Comparison of ENCODE assay signal across 2 cellular contexts in the genomic region with DNA sequence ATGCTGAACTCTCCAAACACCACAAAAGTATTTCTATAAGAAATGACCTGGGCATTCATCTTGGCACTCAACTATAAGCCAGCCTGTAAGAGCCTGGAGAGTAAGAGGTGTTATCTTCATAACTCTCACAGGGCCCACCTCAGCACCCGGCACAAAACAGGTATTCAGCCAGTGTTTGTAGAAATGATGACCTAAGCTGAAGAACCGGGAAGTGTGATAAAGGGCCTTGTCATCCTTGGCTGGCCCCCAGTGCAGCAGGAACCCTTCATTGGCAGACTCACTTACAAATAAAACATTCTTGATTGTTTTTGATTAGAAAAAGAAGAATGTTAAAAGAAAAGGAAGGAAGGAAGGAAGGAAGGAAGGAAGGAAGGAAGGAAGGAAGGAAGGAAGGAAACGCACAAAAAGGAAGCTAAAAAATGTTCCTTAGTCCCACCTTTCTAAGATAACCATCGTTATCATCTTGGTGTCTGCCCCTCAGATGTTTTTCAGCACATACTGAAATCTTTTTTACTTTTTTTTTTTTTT.
TF ChIP-seq lines count a peak whose summit lies in the region.

No MANE protein-coding gene starts in this region.

TF ChIP-seq in IMR-90, 13 proteins besides CTCF, POLR2A, EP300 and RAD21:
- TF ChIP-seq MAFK (IDR thresholded peaks at IDR 0.05; ENCODE audit: low read depth, low read length), result peak; percentile 13; the same call in 1 of the 2 replicates
- TF ChIP-seq, protein P1, sequence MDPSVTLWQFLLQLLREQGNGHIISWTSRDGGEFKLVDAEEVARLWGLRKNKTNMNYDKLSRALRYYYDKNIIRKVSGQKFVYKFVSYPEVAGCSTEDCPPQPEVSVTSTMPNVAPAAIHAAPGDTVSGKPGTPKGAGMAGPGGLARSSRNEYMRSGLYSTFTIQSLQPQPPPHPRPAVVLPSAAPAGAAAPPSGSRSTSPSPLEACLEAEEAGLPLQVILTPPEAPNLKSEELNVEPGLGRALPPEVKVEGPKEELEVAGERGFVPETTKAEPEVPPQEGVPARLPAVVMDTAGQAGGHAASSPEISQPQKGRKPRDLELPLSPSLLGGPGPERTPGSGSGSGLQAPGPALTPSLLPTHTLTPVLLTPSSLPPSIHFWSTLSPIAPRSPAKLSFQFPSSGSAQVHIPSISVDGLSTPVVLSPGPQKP (IDR thresholded peaks at IDR 0.05; ENCODE audit: borderline replicate concordance, low read depth, low read length), result no peak
- no peak for TF ChIP-seq RCOR1 (IDR thresholded peaks at IDR 0.05; ENCODE audit: insufficient replicate concordance, low read length)

TF ChIP-seq in K562, 482 proteins besides CTCF, POLR2A, EP300 and RAD21 (continues in another document):
- peak; percentile 27; the same call in 1 of the 2 replicates for TF ChIP-seq ARID1B (IDR thresholded peaks at IDR 0.05)
- TF ChIP-seq, protein P2, sequence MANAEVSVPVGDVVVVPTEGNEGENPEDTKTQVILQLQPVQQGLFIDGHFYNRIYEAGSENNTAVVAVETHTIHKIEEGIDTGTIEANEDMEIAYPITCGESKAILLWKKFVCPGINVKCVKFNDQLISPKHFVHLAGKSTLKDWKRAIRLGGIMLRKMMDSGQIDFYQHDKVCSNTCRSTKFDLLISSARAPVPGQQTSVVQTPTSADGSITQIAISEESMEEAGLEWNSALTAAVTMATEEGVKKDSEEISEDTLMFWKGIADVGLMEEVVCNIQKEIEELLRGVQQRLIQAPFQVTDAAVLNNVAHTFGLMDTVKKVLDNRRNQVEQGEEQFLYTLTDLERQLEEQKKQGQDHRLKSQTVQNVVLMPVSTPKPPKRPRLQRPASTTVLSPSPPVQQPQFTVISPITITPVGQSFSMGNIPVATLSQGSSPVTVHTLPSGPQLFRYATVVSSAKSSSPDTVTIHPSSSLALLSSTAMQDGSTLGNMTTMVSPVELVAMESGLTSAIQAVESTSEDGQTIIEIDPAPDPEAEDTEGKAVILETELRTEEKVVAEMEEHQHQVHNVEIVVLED (CRISPR knock-in tag; IDR thresholded peaks at IDR 0.05), result no peak
- peak; percentile 36 for TF ChIP-seq MAFG (tag; conservative IDR thresholded peaks at IDR 0.05)
- no peak for TF ChIP-seq NFXL1 (CRISPR knock-in tag; IDR thresholded peaks at IDR 0.05)
- TF ChIP-seq, protein P3, sequence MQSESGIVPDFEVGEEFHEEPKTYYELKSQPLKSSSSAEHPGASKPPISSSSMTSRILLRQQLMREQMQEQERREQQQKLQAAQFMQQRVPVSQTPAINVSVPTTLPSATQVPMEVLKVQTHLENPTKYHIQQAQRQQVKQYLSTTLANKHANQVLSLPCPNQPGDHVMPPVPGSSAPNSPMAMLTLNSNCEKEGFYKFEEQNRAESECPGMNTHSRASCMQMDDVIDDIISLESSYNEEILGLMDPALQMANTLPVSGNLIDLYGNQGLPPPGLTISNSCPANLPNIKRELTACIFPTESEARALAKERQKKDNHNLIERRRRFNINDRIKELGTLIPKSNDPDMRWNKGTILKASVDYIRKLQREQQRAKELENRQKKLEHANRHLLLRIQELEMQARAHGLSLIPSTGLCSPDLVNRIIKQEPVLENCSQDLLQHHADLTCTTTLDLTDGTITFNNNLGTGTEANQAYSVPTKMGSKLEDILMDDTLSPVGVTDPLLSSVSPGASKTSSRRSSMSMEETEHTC (IDR thresholded peaks at IDR 0.05), result no peak
- TF ChIP-seq ZNF436 (CRISPR knock-in tag; IDR thresholded peaks at IDR 0.05), result no peak
- peak; percentile 2; the same call in 1 of the 2 replicates for TF ChIP-seq SPI1 (IDR thresholded peaks at IDR 0.05; ENCODE audit: borderline replicate concordance, low read depth, low read length)
- TF ChIP-seq CEBPB (tag; IDR thresholded peaks at IDR 0.05), result no peak
- TF ChIP-seq, protein P4, sequence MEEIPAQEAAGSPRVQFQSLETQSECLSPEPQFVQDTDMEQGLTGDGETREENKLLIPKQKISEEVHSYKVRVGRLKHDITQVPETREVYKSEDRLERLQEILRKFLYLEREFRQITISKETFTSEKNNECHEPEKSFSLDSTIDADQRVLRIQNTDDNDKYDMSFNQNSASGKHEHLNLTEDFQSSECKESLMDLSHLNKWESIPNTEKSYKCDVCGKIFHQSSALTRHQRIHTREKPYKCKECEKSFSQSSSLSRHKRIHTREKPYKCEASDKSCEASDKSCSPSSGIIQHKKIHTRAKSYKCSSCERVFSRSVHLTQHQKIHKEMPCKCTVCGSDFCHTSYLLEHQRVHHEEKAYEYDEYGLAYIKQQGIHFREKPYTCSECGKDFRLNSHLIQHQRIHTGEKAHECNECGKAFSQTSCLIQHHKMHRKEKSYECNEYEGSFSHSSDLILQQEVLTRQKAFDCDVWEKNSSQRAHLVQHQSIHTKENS (CRISPR knock-in tag; IDR thresholded peaks at IDR 0.05), result no peak
- no peak for TF ChIP-seq NFE2L1 (tag; IDR thresholded peaks at IDR 0.05; ENCODE audit: borderline replicate concordance, low read depth)
- no peak for TF ChIP-seq MEF2D (tag; conservative IDR thresholded peaks at IDR 0.05; ENCODE audit: low read depth)
- no peak for TF ChIP-seq BCOR (IDR thresholded peaks at IDR 0.05)
- TF ChIP-seq ZNF76 (CRISPR knock-in tag; IDR thresholded peaks at IDR 0.05; ENCODE audit: borderline replicate concordance), result no peak
- TF ChIP-seq BDP1 (IDR thresholded peaks at IDR 0.05; ENCODE audit: insufficient read depth, insufficient read length), result no peak
- TF ChIP-seq, protein P5, sequence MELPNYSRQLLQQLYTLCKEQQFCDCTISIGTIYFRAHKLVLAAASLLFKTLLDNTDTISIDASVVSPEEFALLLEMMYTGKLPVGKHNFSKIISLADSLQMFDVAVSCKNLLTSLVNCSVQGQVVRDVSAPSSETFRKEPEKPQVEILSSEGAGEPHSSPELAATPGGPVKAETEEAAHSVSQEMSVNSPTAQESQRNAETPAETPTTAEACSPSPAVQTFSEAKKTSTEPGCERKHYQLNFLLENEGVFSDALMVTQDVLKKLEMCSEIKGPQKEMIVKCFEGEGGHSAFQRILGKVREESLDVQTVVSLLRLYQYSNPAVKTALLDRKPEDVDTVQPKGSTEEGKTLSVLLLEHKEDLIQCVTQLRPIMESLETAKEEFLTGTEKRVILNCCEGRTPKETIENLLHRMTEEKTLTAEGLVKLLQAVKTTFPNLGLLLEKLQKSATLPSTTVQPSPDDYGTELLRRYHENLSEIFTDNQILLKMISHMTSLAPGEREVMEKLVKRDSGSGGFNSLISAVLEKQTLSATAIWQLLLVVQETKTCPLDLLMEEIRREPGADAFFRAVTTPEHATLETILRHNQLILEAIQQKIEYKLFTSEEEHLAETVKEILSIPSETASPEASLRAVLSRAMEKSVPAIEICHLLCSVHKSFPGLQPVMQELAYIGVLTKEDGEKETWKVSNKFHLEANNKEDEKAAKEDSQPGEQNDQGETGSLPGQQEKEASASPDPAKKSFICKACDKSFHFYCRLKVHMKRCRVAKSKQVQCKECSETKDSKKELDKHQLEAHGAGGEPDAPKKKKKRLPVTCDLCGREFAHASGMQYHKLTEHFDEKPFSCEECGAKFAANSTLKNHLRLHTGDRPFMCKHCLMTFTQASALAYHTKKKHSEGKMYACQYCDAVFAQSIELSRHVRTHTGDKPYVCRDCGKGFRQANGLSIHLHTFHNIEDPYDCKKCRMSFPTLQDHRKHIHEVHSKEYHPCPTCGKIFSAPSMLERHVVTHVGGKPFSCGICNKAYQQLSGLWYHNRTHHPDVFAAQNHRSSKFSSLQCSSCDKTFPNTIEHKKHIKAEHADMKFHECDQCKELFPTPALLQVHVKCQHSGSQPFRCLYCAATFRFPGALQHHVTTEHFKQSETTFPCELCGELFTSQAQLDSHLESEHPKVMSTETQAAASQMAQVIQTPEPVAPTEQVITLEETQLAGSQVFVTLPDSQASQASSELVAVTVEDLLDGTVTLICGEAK (IDR thresholded peaks at IDR 0.05), result no peak
- TF ChIP-seq, protein P5 (CRISPR knock-in tag; IDR thresholded peaks at IDR 0.05), result no peak
- no peak for TF ChIP-seq RFX1 (IDR thresholded peaks at IDR 0.05)
- TF ChIP-seq, protein P6, sequence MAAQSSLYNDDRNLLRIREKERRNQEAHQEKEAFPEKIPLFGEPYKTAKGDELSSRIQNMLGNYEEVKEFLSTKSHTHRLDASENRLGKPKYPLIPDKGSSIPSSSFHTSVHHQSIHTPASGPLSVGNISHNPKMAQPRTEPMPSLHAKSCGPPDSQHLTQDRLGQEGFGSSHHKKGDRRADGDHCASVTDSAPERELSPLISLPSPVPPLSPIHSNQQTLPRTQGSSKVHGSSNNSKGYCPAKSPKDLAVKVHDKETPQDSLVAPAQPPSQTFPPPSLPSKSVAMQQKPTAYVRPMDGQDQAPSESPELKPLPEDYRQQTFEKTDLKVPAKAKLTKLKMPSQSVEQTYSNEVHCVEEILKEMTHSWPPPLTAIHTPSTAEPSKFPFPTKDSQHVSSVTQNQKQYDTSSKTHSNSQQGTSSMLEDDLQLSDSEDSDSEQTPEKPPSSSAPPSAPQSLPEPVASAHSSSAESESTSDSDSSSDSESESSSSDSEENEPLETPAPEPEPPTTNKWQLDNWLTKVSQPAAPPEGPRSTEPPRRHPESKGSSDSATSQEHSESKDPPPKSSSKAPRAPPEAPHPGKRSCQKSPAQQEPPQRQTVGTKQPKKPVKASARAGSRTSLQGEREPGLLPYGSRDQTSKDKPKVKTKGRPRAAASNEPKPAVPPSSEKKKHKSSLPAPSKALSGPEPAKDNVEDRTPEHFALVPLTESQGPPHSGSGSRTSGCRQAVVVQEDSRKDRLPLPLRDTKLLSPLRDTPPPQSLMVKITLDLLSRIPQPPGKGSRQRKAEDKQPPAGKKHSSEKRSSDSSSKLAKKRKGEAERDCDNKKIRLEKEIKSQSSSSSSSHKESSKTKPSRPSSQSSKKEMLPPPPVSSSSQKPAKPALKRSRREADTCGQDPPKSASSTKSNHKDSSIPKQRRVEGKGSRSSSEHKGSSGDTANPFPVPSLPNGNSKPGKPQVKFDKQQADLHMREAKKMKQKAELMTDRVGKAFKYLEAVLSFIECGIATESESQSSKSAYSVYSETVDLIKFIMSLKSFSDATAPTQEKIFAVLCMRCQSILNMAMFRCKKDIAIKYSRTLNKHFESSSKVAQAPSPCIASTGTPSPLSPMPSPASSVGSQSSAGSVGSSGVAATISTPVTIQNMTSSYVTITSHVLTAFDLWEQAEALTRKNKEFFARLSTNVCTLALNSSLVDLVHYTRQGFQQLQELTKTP (IDR thresholded peaks at IDR 0.05; ENCODE audit: low read depth in 1 of 2, partially characterized antibody in 2 of 2), result no peak
- no peak for TF ChIP-seq ZNF41 (CRISPR knock-in tag; conservative IDR thresholded peaks at IDR 0.05)
- no peak for TF ChIP-seq THRAP3 (IDR thresholded peaks at IDR 0.05; ENCODE audit: borderline replicate concordance)
- no peak for TF ChIP-seq RBFOX2 (IDR thresholded peaks at IDR 0.05; ENCODE audit: low read depth, low read length)
- no peak for TF ChIP-seq MYC (IDR thresholded peaks at IDR 0.05; ENCODE audit: low read depth, low read length)
- TF ChIP-seq MYC (CRISPR knock-in tag; IDR thresholded peaks at IDR 0.05; ENCODE audit: borderline replicate concordance, low read depth), result no peak
- no peak for TF ChIP-seq TEAD4 (IDR thresholded peaks at IDR 0.05; ENCODE audit: low read length)
- TF ChIP-seq TEAD4 (CRISPR knock-in tag; IDR thresholded peaks at IDR 0.05; ENCODE audit: borderline replicate concordance), result no peak
- TF ChIP-seq HNRNPLL (IDR thresholded peaks at IDR 0.05; ENCODE audit: low read depth, low read length, poor library complexity, severe bottlenecking), result no peak
- no peak for TF ChIP-seq ZNF134 (CRISPR knock-in tag; conservative IDR thresholded peaks at IDR 0.05)
- TF ChIP-seq, protein P7, sequence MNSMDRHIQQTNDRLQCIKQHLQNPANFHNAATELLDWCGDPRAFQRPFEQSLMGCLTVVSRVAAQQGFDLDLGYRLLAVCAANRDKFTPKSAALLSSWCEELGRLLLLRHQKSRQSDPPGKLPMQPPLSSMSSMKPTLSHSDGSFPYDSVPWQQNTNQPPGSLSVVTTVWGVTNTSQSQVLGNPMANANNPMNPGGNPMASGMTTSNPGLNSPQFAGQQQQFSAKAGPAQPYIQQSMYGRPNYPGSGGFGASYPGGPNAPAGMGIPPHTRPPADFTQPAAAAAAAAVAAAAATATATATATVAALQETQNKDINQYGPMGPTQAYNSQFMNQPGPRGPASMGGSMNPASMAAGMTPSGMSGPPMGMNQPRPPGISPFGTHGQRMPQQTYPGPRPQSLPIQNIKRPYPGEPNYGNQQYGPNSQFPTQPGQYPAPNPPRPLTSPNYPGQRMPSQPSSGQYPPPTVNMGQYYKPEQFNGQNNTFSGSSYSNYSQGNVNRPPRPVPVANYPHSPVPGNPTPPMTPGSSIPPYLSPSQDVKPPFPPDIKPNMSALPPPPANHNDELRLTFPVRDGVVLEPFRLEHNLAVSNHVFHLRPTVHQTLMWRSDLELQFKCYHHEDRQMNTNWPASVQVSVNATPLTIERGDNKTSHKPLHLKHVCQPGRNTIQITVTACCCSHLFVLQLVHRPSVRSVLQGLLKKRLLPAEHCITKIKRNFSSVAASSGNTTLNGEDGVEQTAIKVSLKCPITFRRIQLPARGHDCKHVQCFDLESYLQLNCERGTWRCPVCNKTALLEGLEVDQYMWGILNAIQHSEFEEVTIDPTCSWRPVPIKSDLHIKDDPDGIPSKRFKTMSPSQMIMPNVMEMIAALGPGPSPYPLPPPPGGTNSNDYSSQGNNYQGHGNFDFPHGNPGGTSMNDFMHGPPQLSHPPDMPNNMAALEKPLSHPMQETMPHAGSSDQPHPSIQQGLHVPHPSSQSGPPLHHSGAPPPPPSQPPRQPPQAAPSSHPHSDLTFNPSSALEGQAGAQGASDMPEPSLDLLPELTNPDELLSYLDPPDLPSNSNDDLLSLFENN (IDR thresholded peaks at IDR 0.05; ENCODE audit: low read depth in 2 of 2, low read length in 2 of 2), result no peak
- no peak for TF ChIP-seq ZNF174 (CRISPR knock-in tag; IDR thresholded peaks at IDR 0.05)
